ENCODE assay signal across 21 cellular contexts in the genomic region with DNA sequence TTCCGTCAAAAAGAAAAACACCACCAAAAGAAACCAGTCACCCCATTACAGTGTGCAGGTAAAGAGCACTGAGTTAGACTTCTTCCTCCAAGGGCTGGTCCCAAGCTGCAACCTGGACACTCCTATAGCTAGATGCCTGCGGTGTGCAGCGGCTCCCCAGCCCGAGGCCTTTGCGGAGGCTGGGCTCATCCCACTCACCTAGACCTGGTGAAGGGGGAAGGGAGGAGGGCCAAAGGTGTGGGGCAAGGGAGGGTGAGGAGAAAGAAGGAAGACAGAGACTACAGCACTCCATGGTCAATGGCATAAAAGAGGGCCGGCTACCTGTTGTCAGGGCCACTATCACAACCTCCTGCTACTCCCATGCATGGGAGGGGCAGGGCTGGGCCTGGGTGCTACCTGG. TPM values are rescaled to one million over a fixed set of nuclear protein-coding genes. Genes with fewer than 3 reads are reported as not detected.
"Had no signal": no experiment of that assay in that cellular context is flagged by ENCODE, and none has a peak within 500 bp of the region (broad histone marks: within the 10 kb centered on the region; RNA-seq: fewer than 3 reads in every experiment).

No MANE protein-coding gene starts in this region.

RNA-seq across cellular contexts. Expression of a gene that starts 12.1 kb away (rescaled TPM):
- total RNA-seq: naive thymus-derived CD8-positive, alpha-beta T cell; natural killer cell treated with Interleukin-12 subunit alpha and Interleukin-12 subunit beta and Interleukin-15 and Interleukin-18, amount 100 ng/mL, for 72 hours; neural crest cell; osteoblast; ovary; progenitor cell of endocrine pancreas; psoas muscle; renal cortical epithelial cell; right cardiac atrium; sigmoid colon; skeletal muscle tissue; stomach; subcutaneous adipose tissue; temporal lobe; thoracic aorta; thyroid gland; tibial nerve; upper lobe of left lung; ureter; vagina had no signal
- polyA plus RNA-seq: ovary, small intestine, stomach had no signal
